14 cellular contexts compared by ENCODE assay signal in genomic region chr2:45943231-45944044, GRCh38.
DNase-seq lines count a peak whose midpoint lies in the region; ATAC-seq, FAIRE-seq and TF ChIP-seq lines count a peak whose summit lies in the region.
"Had no signal": no experiment of that assay in that cellular context is flagged by ENCODE, and none has a peak within 500 bp of the region (broad histone marks: within the 10 kb centered on the region; RNA-seq: fewer than 3 reads in every experiment).

No MANE protein-coding gene starts in this region.

- H3K27ac ChIP-seq in GM23248 (peak overlapping the region; percentile 16; the same call in 1 of the 2 replicates), OCI-LY1 (ENCODE audit: low read depth, low read length, poor library complexity, severe bottlenecking) (no peak overlapping the region), H1 (ENCODE audit: low read depth, low read length) (no peak overlapping the region), trophoblast cell (ENCODE audit: low read depth, low read length) (peak overlapping the region; percentile 28)
- H3K27ac ChIP-seq: parathyroid adenoma had no signal

- H2BK120ac ChIP-seq in H1 (replicated peaks; ENCODE audit: low read depth, low read length) (no peak overlapping the region), trophoblast cell (ENCODE audit: insufficient read depth, low read length, poor library complexity) (no peak overlapping the region)

- H4K91ac ChIP-seq in H1 (replicated peaks; ENCODE audit: insufficient read length, low read length) (no peak overlapping the region), trophoblast cell (ENCODE audit: low read depth, low read length) (peak overlapping the region; percentile 15)

- H3K56ac ChIP-seq in H1 (replicated peaks; ENCODE audit: insufficient read length, low read depth, low read length) = no peak overlapping the region

- H2BK12ac ChIP-seq in H1 (ENCODE audit: low read depth, low read length) (no peak overlapping the region), trophoblast cell (ENCODE audit: low read length) (peak overlapping the region; percentile 18)

- H3K9ac ChIP-seq in GM23248 (no peak overlapping the region), OCI-LY1 (ENCODE audit: low read length) (no peak overlapping the region), H1 (replicated peaks in 1 of 4; ENCODE audit: extremely low read depth in 1 of 4, low read depth in 3 of 4, low read length in 3 of 4) (no peak overlapping the region), trophoblast cell (ENCODE audit: low read length) (no peak overlapping the region)
- H3K9ac ChIP-seq: parathyroid adenoma had no signal

- H2AK5ac ChIP-seq in H1 (ENCODE audit: low read depth, low read length) (no peak overlapping the region), trophoblast cell (ENCODE audit: low read length) (no peak overlapping the region)

- CTCF ChIA-PET in H1 (lab: Charles Lee; ENCODE audit: partially characterized antibody) = interaction anchor here (0.7 to 1.8 kb wide), 20 partner anchors 14 to 317 kb away, joined by 3 to 6 read pairs (median 3); no protein-coding TSS in a partner anchor

- no peak for TF ChIP-seq EP300 in H1 (IDR thresholded peaks at IDR 0.05; ENCODE audit: borderline replicate concordance in 1 of 2, low read depth in 2 of 2, low read length in 2 of 2)

- no peak overlapping the region for H3K14ac ChIP-seq in H1 (ENCODE audit: insufficient read length)
- peak overlapping the region; percentile 20 for H3K14ac ChIP-seq in trophoblast cell (ENCODE audit: low read length)

- H2BK5ac ChIP-seq in H1 (ENCODE audit: low read depth, low read length) = no peak overlapping the region
- H2BK5ac ChIP-seq in trophoblast cell (ENCODE audit: low read depth, low read length, poor library complexity) = no peak overlapping the region

- H3K9me3 ChIP-seq in GM23248 (ENCODE audit: low read depth) (no peaks in the 10 kb centered on the region), OCI-LY1 (ENCODE audit: low read length) (no peaks in the 10 kb centered on the region), H1 (ENCODE audit: insufficient read depth in 2 of 2, low read depth in 1 of 2, low read length in 1 of 2) (no peaks in the 10 kb centered on the region), trophoblast cell (ENCODE audit: insufficient read depth, low read depth, low read length) (no peaks in the 10 kb centered on the region), MG63 (no peaks in the 10 kb centered on the region; the same call in 1 of the 2 replicates)

- H4K8ac ChIP-seq in H1 (ENCODE audit: extremely low read depth, insufficient read depth, low read length) (no peak overlapping the region; the same call in 1 of the 2 replicates), trophoblast cell (ENCODE audit: low read depth, low read length) (peak overlapping the region; percentile 33)

- H3K4me1 ChIP-seq in GM23248 (ENCODE audit: insufficient read depth) (peaks cover 58% of the 10 kb centered on the region), OCI-LY1 (ENCODE audit: insufficient read depth, low read length, severe bottlenecking) (no peaks in the 10 kb centered on the region), H1 (replicated peaks in 1 of 4; ENCODE audit: control insufficient read depth in 3 of 4, insufficient read depth in 4 of 4, low read length in 3 of 4) (peaks cover 0 to 6% (median 0%) of the 10 kb centered on the region in 4 experiments; a peak in 1 of 7 replicates), trophoblast cell (ENCODE audit: control insufficient read depth in 1 of 2, insufficient read depth in 2 of 2, low read length in 2 of 2) (peaks cover 8 to 22% of the 10 kb centered on the region in 2 experiments)

- H4K5ac ChIP-seq in H1 (ENCODE audit: insufficient read length, low read depth, low read length) = no peak overlapping the region

- no peak for ATAC-seq in GM21737 (IDR thresholded peaks at IDR 0.05; ENCODE audit: unreplicated experiment)
- ATAC-seq: activated CD4-positive, CD25-positive, alpha-beta regulatory T cell treated with anti-CD3 and anti-CD28 coated beads, Interleukin-2, amount 50 U/mL, for 24 hours had no signal

- no peak overlapping the region for H2BK15ac ChIP-seq in H1 (ENCODE audit: low read length)

- TF ChIP-seq CTCF in OCI-LY1 (IDR thresholded peaks at IDR 0.05; ENCODE audit: low read length) = peak; percentile 19; the same call in 1 of the 2 replicates
- peak; percentile 5 to 36 (median 26); a peak in 2 of 4 replicates for TF ChIP-seq CTCF in H1 (IDR thresholded peaks at IDR 0.05; ENCODE audit: control extremely low read depth in 1 of 3, insufficient read depth in 1 of 3, low read depth in 1 of 3, low read length in 3 of 3)

- no peak overlapping the region for H4K12ac ChIP-seq in trophoblast cell (ENCODE audit: low read depth, low read length)

- H3K9me2 ChIP-seq in GM23248 (ENCODE audit: insufficient read depth) (no peaks in the 10 kb centered on the region), OCI-LY1 (ENCODE audit: low read depth, low read length) (no peaks in the 10 kb centered on the region)

- no peaks in the 10 kb centered on the region for H3K36me3 ChIP-seq in GM23248 (ENCODE audit: low read depth)
- peaks cover 7% of the 10 kb centered on the region; the same call in 1 of the 2 replicates for H3K36me3 ChIP-seq in OCI-LY1 (ENCODE audit: insufficient read depth, low read length)
- no peaks in the 10 kb centered on the region for H3K36me3 ChIP-seq in H1 (ENCODE audit: control insufficient read depth in 2 of 4, insufficient read depth in 4 of 4, low read length in 3 of 4)
- no peaks in the 10 kb centered on the region for H3K36me3 ChIP-seq in trophoblast cell (ENCODE audit: control insufficient read depth in 1 of 2, insufficient read depth in 2 of 2, low read length in 2 of 2)
- H3K36me3 ChIP-seq in MG63 = peaks cover 18% of the 10 kb centered on the region

- no peaks in the 10 kb centered on the region for H3K23me2 ChIP-seq in H1 (ENCODE audit: low read depth, low read length)

- no peak for TF ChIP-seq POLR2A in H1 (IDR thresholded peaks at IDR 0.05; ENCODE audit: control extremely low read depth in 1 of 2, low read depth in 2 of 2, low read length in 2 of 2)

- no peaks in the 10 kb centered on the region for H3K27me3 ChIP-seq in GM23248 (replicated peaks; ENCODE audit: insufficient read depth)
- no peaks in the 10 kb centered on the region for H3K27me3 ChIP-seq in OCI-LY1 (ENCODE audit: insufficient read depth, low read length)
- H3K27me3 ChIP-seq in H1 (replicated peaks in 1 of 4; ENCODE audit: control insufficient read depth in 3 of 4, extremely low read depth in 1 of 4, insufficient read depth in 3 of 4, low read length in 3 of 4) = no peaks in the 10 kb centered on the region
- H3K27me3 ChIP-seq in trophoblast cell (ENCODE audit: insufficient read depth, low read length) = no peaks in the 10 kb centered on the region
- no peaks in the 10 kb centered on the region for H3K27me3 ChIP-seq in MG63

- H3K79me2 ChIP-seq in GM23248 (ENCODE audit: insufficient read depth) (peaks cover 8% of the 10 kb centered on the region), OCI-LY1 (ENCODE audit: insufficient read depth, low read length) (no peaks in the 10 kb centered on the region), H1 (ENCODE audit: control insufficient read depth in 1 of 2, insufficient read depth in 2 of 2, low read length in 2 of 2) (no peaks in the 10 kb centered on the region), trophoblast cell (ENCODE audit: control insufficient read depth, insufficient read depth, low read length, poor library complexity) (no peaks in the 10 kb centered on the region)

- no peak overlapping the region for H2BK20ac ChIP-seq in H1 (ENCODE audit: low read length)

- H2AFZ ChIP-seq in GM23248 (no peak overlapping the region), OCI-LY1 (ENCODE audit: low read length) (no peak overlapping the region), H1 (ENCODE audit: low read length) (no peak overlapping the region), trophoblast cell (ENCODE audit: insufficient read depth, low read length, poor library complexity) (no peak overlapping the region)
- H2AFZ ChIP-seq: parathyroid adenoma had no signal

- H3K23ac ChIP-seq in H1 (ENCODE audit: insufficient read length) = no peak overlapping the region
- H3K23ac ChIP-seq in trophoblast cell (ENCODE audit: low read length) = no peak overlapping the region

- H3K18ac ChIP-seq in H1 (ENCODE audit: extremely low read depth, low read length) = no peak overlapping the region
- no peak overlapping the region for H3K18ac ChIP-seq in trophoblast cell (ENCODE audit: low read length)

- peak in 1 of 2 experiments; percentile 25; a peak in 1 of 4 replicates for TF ChIP-seq RAD21 in H1 (IDR thresholded peaks at IDR 0.05 in 1 of 2, conservative IDR thresholded peaks at IDR 0.05 in 1 of 2; ENCODE audit: low read depth in 2 of 2, low read length in 2 of 2)

- H3K79me1 ChIP-seq in H1 (ENCODE audit: low read depth, low read length) (no peaks in the 10 kb centered on the region), trophoblast cell (ENCODE audit: low read length) (peaks cover 5% of the 10 kb centered on the region)

- H4K20me1 ChIP-seq in GM23248 (ENCODE audit: insufficient read depth) = no peaks in the 10 kb centered on the region
- H4K20me1 ChIP-seq in OCI-LY1 (ENCODE audit: insufficient read depth, low read length) = no peaks in the 10 kb centered on the region
- peaks cover 0 to 1% of the 10 kb centered on the region in 2 experiments for H4K20me1 ChIP-seq in H1 (replicated peaks in 1 of 2; ENCODE audit: control insufficient read depth in 1 of 2, insufficient read depth in 2 of 2, low read length in 2 of 2)

- peak overlapping the region; percentile 38 for H3K4me2 ChIP-seq in GM23248 (ENCODE audit: unreplicated experiment)
- no peak overlapping the region for H3K4me2 ChIP-seq in OCI-LY1 (ENCODE audit: low read length)
- H3K4me2 ChIP-seq in H1 (ENCODE audit: insufficient read depth in 1 of 2, low read depth in 2 of 2, low read length in 2 of 2) = no peak overlapping the region
- peak overlapping the region; percentile 1 for H3K4me2 ChIP-seq in trophoblast cell (ENCODE audit: low read length)

- no peak overlapping the region for H3K4ac ChIP-seq in H1 (replicated peaks; ENCODE audit: insufficient read length, low read depth, low read length)
- no peak overlapping the region for H3K4ac ChIP-seq in trophoblast cell (ENCODE audit: low read depth, low read length)

- H3K4me3 ChIP-seq in GM23248 = no peak overlapping the region
- no peak overlapping the region for H3K4me3 ChIP-seq in OCI-LY1 (ENCODE audit: low read depth, low read length, poor library complexity, severe bottlenecking)
- H3K4me3 ChIP-seq in H1 (ENCODE audit: extremely low read depth in 1 of 4, insufficient read depth in 2 of 4, low read depth in 3 of 4, low read length in 4 of 4) = no peak overlapping the region
- no peak overlapping the region for H3K4me3 ChIP-seq in trophoblast cell (ENCODE audit: low read depth, low read length)
- no peak overlapping the region for H3K4me3 ChIP-seq in MG63

- in situ Hi-C loops in GM23248 (cut with MboI) = no loop called here

- H3F3A ChIP-seq in GM23248 (ENCODE audit: insufficient read depth) (peaks cover 45% of the 10 kb centered on the region), OCI-LY1 (ENCODE audit: insufficient read depth, low read length) (no peaks in the 10 kb centered on the region)

- no peak for DNase-seq in GM23248
- no peak for DNase-seq in H1 (ENCODE audit: low read depth in 1 of 2, low spot score in 2 of 2)
- DNase-seq in trophoblast cell = no peak
- DNase-seq in stimulated activated CD4-positive, alpha-beta T cell treated with anti-CD3 and anti-CD28 coated beads, Interleukin-1b, Interleukin-23, amount 100 ng/mL, for 48 hours = no peak
- DNase-seq in MG63 = no peak
- DNase-seq: activated CD8-positive, alpha-beta memory T cell treated with anti-CD3 and anti-CD28 coated beads, Interleukin-2, amount 50 U/mL, for 4 hours; CD4-positive, alpha-beta memory T cell; NCI-H1105; NCI-H446; RPMI8226 had no signal

- no peak for FAIRE-seq in H1 (lab: Jason Lieb, UNC)

- POLR2A ChIA-PET in H1 (lab: Charles Lee; ENCODE audit: partially characterized antibody) = no interaction called here

- WGBS in GM23248 (ENCODE audit: low coverage in 1 of 2, low lambda C conversion rate in 2 of 2, missing lambda C conversion rate in 2 of 2), 2 experiments = 69 to 73% methylated on average over 14 of the region's 14 CpGs
- 73% methylated on average over 14 of the region's 14 CpGs; no CpG with 5 or more reads in 1 of the 2 experiments for WGBS in H1 (ENCODE audit: extremely low coverage in 1 of 2, insufficient coverage in 1 of 2, insufficient read length in 1 of 2, insufficient replicate concordance in 2 of 2, low coverage in 1 of 2, low lambda C conversion rate in 2 of 2, missing lambda C conversion rate in 1 of 2), 2 experiments
- WGBS in trophoblast cell (ENCODE audit: extremely low coverage, insufficient coverage, insufficient read length) = no CpG with 5 or more reads among the region's 14 CpGs

Comparison
In these comparisons a context has a peak if more than half of its experiments do, and no peak if none do; other contexts are left out.
1. H3K27ac ChIP-seq: peak in GM23248 (single experiment) and trophoblast cell (single experiment); none in OCI-LY1 (single experiment) and H1 (single experiment).
2. H3K4me2 ChIP-seq: peak in GM23248 (single experiment) and trophoblast cell (single experiment); none in OCI-LY1 (single experiment) and H1 (0 of 2).